9 cellular contexts compared by ENCODE assay signal in genomic region chr11:96112192-96113099, GRCh38.
DNase-seq lines count a peak whose midpoint lies in the region; ATAC-seq and TF ChIP-seq lines count a peak whose summit lies in the region.
"Had no signal": no experiment of that assay in that cellular context is flagged by ENCODE, and none has a peak within 500 bp of the region (broad histone marks: within the 10 kb centered on the region; RNA-seq: fewer than 3 reads in every experiment).

No MANE protein-coding gene starts in this region.

- H3K79me1 ChIP-seq in mesendoderm (ENCODE audit: low read length): no peaks in the 10 kb centered on the region

- no peak overlapping the region for H2BK5ac ChIP-seq in mesendoderm (ENCODE audit: low read length)

- H2BK15ac ChIP-seq in mesendoderm (replicated peaks; ENCODE audit: low read depth): no peak overlapping the region

- no peak overlapping the region for H3K56ac ChIP-seq in mesendoderm (ENCODE audit: low read length)

- WGBS in mesendoderm (ENCODE audit: extremely low coverage, insufficient coverage, low lambda C conversion rate): no CpG with 5 or more reads among the region's 5 CpGs

- H3K27ac ChIP-seq in mesendoderm (ENCODE audit: low read depth, low read length): no peak overlapping the region
- H3K27ac ChIP-seq: neutrophil had no signal

- no peak overlapping the region for H2AK5ac ChIP-seq in mesendoderm (ENCODE audit: low read length)

- no peak overlapping the region for H3K9ac ChIP-seq in mesendoderm (ENCODE audit: low read length)

- in situ Hi-C loops in G401 (cut with HindIII; ENCODE audit: low sequenced_read_pairs): no loop called here

- H3K36me3 ChIP-seq in mesendoderm (ENCODE audit: control insufficient read depth, insufficient read depth, low read length): no peaks in the 10 kb centered on the region
- H3K36me3 ChIP-seq: neutrophil had no signal

- H3K4me2 ChIP-seq in mesendoderm (ENCODE audit: low read length): no peak overlapping the region

- H3K18ac ChIP-seq in mesendoderm (ENCODE audit: low read length): no peak overlapping the region

- no peaks in the 10 kb centered on the region for H3K79me2 ChIP-seq in mesendoderm (ENCODE audit: control insufficient read depth, insufficient read depth, low read length)

- H3K4me3 ChIP-seq in mesendoderm (ENCODE audit: low read length): no peak overlapping the region

- H3K4ac ChIP-seq in mesendoderm (ENCODE audit: low read depth, low read length): no peak overlapping the region

- TF ChIP-seq CTCF in GM10266 (IDR thresholded peaks at IDR 0.05; ENCODE audit: control insufficient read depth, insufficient read depth, low read depth, missing control alignments): no peak

- no peak overlapping the region for H2BK120ac ChIP-seq in mesendoderm (ENCODE audit: low read depth, low read length)

- H4K5ac ChIP-seq in mesendoderm (ENCODE audit: low read length): no peak overlapping the region

- peaks cover 6% of the 10 kb centered on the region for H3K4me1 ChIP-seq in mesendoderm (ENCODE audit: control insufficient read depth, low read depth, low read length)

- no peak overlapping the region for H4K8ac ChIP-seq in mesendoderm (ENCODE audit: low read depth, low read length)

- no peaks in the 10 kb centered on the region for H3K27me3 ChIP-seq in mesendoderm (ENCODE audit: insufficient read depth, low read length, poor library complexity)
- H3K27me3 ChIP-seq: neutrophil had no signal

- DNase-seq in GM10266 (ENCODE audit: extremely low spot score) (peak; percentile 64), iris pigment epithelial cell (ENCODE audit: low read depth) (peak; percentile 56), mesendoderm (no peak), NCI-H187 treated with DMSO at 0.1 percent for 48 hours (lab: John Stamatoyannopoulos, UW) (no peak), G401 (ENCODE audit: low spot score) (no peak), hypothalamus (lab: John Stamatoyannopoulos, UW) (no peak)

- H3K23ac ChIP-seq in mesendoderm (ENCODE audit: low read length): no peak overlapping the region

- ATAC-seq in GM21360 (IDR thresholded peaks at IDR 0.05; ENCODE audit: unreplicated experiment): peak; percentile 92
- ATAC-seq in HG03521 (IDR thresholded peaks at IDR 0.05; ENCODE audit: unreplicated experiment): peak; percentile 93

Comparison
In these comparisons a context has a peak if more than half of its experiments do, and no peak if none do; other contexts are left out.
1. DNase-seq: peak in GM10266 (single experiment) and iris pigment epithelial cell (single experiment); none in mesendoderm (single experiment), NCI-H187 treated with DMSO at 0.1 percent for 48 hours (single experiment), G401 (single experiment) and hypothalamus (0 of 51).